Comparison of ENCODE assay signal across 2 cellular contexts in the genomic region with DNA sequence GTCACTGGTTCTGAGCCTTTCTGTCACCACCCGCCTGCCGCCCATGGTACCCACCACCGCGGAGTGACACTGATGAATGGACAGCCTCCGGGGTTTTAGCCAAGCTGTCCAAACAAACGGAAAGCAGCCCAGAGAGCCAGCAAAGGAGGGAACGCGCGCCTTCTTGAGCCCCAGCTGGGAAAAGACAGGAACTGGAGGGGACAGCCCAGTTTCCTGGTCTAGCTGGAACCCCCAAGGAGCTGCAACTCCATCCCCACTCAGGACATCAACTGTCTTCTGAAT.
TF ChIP-seq lines count a peak whose summit lies in the region.

No MANE protein-coding gene starts in this region.

TF ChIP-seq in IMR-90, 13 proteins besides CTCF, POLR2A, EP300 and RAD21:
- no peak for TF ChIP-seq MAZ (IDR thresholded peaks at IDR 0.05; ENCODE audit: borderline replicate concordance, low read depth, low read length)
- TF ChIP-seq MXI1 (IDR thresholded peaks at IDR 0.05; ENCODE audit: borderline replicate concordance, low read depth, low read length) = no peak
- TF ChIP-seq BHLHE40 (IDR thresholded peaks at IDR 0.05; ENCODE audit: low read depth, low read length) = no peak
- no peak for TF ChIP-seq RFX5 (IDR thresholded peaks at IDR 0.05; ENCODE audit: low read depth, low read length)
- no peak for TF ChIP-seq CEBPB (IDR thresholded peaks at IDR 0.05; ENCODE audit: low read depth, low read length)
- TF ChIP-seq, protein P1, sequence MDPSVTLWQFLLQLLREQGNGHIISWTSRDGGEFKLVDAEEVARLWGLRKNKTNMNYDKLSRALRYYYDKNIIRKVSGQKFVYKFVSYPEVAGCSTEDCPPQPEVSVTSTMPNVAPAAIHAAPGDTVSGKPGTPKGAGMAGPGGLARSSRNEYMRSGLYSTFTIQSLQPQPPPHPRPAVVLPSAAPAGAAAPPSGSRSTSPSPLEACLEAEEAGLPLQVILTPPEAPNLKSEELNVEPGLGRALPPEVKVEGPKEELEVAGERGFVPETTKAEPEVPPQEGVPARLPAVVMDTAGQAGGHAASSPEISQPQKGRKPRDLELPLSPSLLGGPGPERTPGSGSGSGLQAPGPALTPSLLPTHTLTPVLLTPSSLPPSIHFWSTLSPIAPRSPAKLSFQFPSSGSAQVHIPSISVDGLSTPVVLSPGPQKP (IDR thresholded peaks at IDR 0.05; ENCODE audit: borderline replicate concordance, low read depth, low read length) = no peak
- TF ChIP-seq USF2 (IDR thresholded peaks at IDR 0.05; ENCODE audit: low read depth, low read length) = no peak
- no peak for TF ChIP-seq RCOR1 (IDR thresholded peaks at IDR 0.05; ENCODE audit: insufficient replicate concordance, low read length)
- TF ChIP-seq NFE2L2 (IDR thresholded peaks at IDR 0.05; ENCODE audit: low read depth, low read length) = no peak
- no peak for TF ChIP-seq CHD1 (IDR thresholded peaks at IDR 0.05; ENCODE audit: low read depth, low read length)
- no peak for TF ChIP-seq FOS (IDR thresholded peaks at IDR 0.05; ENCODE audit: low read depth, low read length)
- no peak for TF ChIP-seq SMC3 (IDR thresholded peaks at IDR 0.05; ENCODE audit: low read depth, low read length)
- no peak for TF ChIP-seq MAFK (IDR thresholded peaks at IDR 0.05; ENCODE audit: low read depth, low read length)

TF ChIP-seq in GM23338, 12 proteins besides CTCF, POLR2A, EP300 and RAD21:
- no peak for TF ChIP-seq JUNB (IDR thresholded peaks at IDR 0.05; ENCODE audit: unreplicated experiment)
- TF ChIP-seq, protein P2, sequence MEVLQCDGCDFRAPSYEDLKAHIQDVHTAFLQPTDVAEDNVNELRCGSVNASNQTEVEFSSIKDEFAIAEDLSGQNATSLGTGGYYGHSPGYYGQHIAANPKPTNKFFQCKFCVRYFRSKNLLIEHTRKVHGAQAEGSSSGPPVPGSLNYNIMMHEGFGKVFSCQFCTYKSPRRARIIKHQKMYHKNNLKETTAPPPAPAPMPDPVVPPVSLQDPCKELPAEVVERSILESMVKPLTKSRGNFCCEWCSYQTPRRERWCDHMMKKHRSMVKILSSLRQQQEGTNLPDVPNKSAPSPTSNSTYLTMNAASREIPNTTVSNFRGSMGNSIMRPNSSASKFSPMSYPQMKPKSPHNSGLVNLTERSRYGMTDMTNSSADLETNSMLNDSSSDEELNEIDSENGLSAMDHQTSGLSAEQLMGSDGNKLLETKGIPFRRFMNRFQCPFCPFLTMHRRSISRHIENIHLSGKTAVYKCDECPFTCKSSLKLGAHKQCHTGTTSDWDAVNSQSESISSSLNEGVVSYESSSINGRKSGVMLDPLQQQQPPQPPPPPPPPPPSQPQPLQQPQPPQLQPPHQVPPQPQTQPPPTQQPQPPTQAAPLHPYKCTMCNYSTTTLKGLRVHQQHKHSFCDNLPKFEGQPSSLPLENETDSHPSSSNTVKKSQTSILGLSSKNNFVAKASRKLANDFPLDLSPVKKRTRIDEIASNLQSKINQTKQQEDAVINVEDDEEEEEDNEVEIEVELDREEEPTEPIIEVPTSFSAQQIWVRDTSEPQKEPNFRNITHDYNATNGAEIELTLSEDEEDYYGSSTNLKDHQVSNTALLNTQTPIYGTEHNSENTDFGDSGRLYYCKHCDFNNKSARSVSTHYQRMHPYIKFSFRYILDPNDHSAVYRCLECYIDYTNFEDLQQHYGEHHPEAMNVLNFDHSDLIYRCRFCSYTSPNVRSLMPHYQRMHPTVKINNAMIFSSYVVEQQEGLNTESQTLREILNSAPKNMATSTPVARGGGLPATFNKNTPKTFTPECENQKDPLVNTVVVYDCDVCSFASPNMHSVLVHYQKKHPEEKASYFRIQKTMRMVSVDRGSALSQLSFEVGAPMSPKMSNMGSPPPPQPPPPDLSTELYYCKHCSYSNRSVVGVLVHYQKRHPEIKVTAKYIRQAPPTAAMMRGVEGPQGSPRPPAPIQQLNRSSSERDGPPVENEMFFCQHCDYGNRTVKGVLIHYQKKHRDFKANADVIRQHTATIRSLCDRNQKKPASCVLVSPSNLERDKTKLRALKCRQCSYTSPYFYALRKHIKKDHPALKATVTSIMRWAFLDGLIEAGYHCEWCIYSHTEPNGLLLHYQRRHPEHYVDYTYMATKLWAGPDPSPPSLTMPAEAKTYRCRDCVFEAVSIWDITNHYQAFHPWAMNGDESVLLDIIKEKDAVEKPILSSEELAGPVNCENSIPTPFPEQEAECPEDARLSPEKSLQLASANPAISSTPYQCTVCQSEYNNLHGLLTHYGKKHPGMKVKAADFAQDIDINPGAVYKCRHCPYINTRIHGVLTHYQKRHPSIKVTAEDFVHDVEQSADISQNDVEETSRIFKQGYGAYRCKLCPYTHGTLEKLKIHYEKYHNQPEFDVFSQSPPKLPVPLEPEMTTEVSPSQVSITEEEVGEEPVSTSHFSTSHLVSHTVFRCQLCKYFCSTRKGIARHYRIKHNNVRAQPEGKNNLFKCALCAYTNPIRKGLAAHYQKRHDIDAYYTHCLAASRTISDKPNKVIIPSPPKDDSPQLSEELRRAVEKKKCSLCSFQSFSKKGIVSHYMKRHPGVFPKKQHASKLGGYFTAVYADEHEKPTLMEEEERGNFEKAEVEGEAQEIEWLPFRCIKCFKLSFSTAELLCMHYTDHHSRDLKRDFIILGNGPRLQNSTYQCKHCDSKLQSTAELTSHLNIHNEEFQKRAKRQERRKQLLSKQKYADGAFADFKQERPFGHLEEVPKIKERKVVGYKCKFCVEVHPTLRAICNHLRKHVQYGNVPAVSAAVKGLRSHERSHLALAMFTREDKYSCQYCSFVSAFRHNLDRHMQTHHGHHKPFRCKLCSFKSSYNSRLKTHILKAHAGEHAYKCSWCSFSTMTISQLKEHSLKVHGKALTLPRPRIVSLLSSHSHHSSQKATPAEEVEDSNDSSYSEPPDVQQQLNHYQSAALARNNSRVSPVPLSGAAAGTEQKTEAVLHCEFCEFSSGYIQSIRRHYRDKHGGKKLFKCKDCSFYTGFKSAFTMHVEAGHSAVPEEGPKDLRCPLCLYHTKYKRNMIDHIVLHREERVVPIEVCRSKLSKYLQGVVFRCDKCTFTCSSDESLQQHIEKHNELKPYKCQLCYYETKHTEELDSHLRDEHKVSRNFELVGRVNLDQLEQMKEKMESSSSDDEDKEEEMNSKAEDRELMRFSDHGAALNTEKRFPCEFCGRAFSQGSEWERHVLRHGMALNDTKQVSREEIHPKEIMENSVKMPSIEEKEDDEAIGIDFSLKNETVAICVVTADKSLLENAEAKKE (CRISPR knock-in tag; IDR thresholded peaks at IDR 0.05) = no peak
- no peak for TF ChIP-seq ZNF331 (CRISPR knock-in tag; IDR thresholded peaks at IDR 0.05; ENCODE audit: low read depth)
- no peak for TF ChIP-seq NANOG (IDR thresholded peaks at IDR 0.05; ENCODE audit: borderline replicate concordance)
- TF ChIP-seq POLR2AphosphoS5 (IDR thresholded peaks at IDR 0.05; ENCODE audit: low read depth) = no peak
- TF ChIP-seq, protein P3, sequence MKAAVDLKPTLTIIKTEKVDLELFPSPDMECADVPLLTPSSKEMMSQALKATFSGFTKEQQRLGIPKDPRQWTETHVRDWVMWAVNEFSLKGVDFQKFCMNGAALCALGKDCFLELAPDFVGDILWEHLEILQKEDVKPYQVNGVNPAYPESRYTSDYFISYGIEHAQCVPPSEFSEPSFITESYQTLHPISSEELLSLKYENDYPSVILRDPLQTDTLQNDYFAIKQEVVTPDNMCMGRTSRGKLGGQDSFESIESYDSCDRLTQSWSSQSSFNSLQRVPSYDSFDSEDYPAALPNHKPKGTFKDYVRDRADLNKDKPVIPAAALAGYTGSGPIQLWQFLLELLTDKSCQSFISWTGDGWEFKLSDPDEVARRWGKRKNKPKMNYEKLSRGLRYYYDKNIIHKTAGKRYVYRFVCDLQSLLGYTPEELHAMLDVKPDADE (IDR thresholded peaks at IDR 0.05) = no peak
- no peak for TF ChIP-seq EZH2phosphoT487 (IDR thresholded peaks at IDR 0.05; ENCODE audit: unreplicated experiment)
- TF ChIP-seq CREB1 (CRISPR knock-in tag; IDR thresholded peaks at IDR 0.05; ENCODE audit: low read depth) = no peak
- no peak for TF ChIP-seq STAT1 (IDR thresholded peaks at IDR 0.05; ENCODE audit: unreplicated experiment)
- TF ChIP-seq ZNF114 (CRISPR knock-in tag; IDR thresholded peaks at IDR 0.05) = no peak
TF ChIP-seq in GM23338: peak in this region for 0.
